Comparison of ENCODE assay signal across 9 cellular contexts in genomic region chr5:149123211-149123610, GRCh38.
"Had no signal": no experiment of that assay in that cellular context is flagged by ENCODE, and none has a peak within 500 bp of the region (broad histone marks: within the 10 kb centered on the region; RNA-seq: fewer than 3 reads in every experiment).

No MANE protein-coding gene starts in this region.

- H3K36me3 ChIP-seq: HAP-1 had no signal

- H3K9me3 ChIP-seq: HAP-1 had no signal

- DNase-seq: GM23248, GOT3, H7, HFFc6, IMR-90 had no signal

- H2AFZ ChIP-seq: GM23248 had no signal

- ATAC-seq: HCT116, K562 had no signal

- H3K9ac ChIP-seq: GM23248 had no signal

- H3K27ac ChIP-seq: GM23248, HL-60 had no signal

- H3K4me3 ChIP-seq: GM23248, HAP-1, K562 had no signal

- H3K4me1 ChIP-seq: HAP-1 had no signal
